ENCODE assay signal across 13 cellular contexts in genomic region chr13:62305758-62306157, GRCh38.
DNase-seq lines count a peak whose midpoint lies in the region; ATAC-seq, FAIRE-seq and TF ChIP-seq lines count a peak whose summit lies in the region.
"Had no signal": no experiment of that assay in that cellular context is flagged by ENCODE, and none has a peak within 500 bp of the region (broad histone marks: within the 10 kb centered on the region; RNA-seq: fewer than 3 reads in every experiment).

No MANE protein-coding gene starts in this region.

- peak overlapping the region; percentile 84 for H2AFZ ChIP-seq in OCI-LY3 (ENCODE audit: low read depth, low read length)

- H3K27ac ChIP-seq in OCI-LY3 (ENCODE audit: low read length): 0 out of 2 replicates have a peak overlapping the region, but pooled peaks have one; percentile 4
- H3K27ac ChIP-seq: ovary had no signal

- TF ChIP-seq CTCF in OCI-LY3 (IDR thresholded peaks at IDR 0.05; ENCODE audit: low read depth, low read length): no peak

- ATAC-seq in GM18498 (IDR thresholded peaks at IDR 0.05; ENCODE audit: unreplicated experiment) (peak; percentile 96), GM21360 (IDR thresholded peaks at IDR 0.05; ENCODE audit: unreplicated experiment) (peak; percentile 94), HG03045 (IDR thresholded peaks at IDR 0.05; ENCODE audit: unreplicated experiment) (peak; percentile 89)

- no peaks in the 10 kb centered on the region for H3K79me2 ChIP-seq in OCI-LY3 (ENCODE audit: low read length)

- no peaks in the 10 kb centered on the region for H3K36me3 ChIP-seq in OCI-LY3 (replicated peaks; ENCODE audit: low read depth, low read length)
- H3K36me3 ChIP-seq: ovary had no signal

- peak overlapping the region; percentile 71 for H3K4me2 ChIP-seq in OCI-LY3 (ENCODE audit: low read length)

- H3K27me3 ChIP-seq in OCI-LY3 (ENCODE audit: low read depth, low read length): no peaks in the 10 kb centered on the region
- H3K27me3 ChIP-seq: ovary had no signal

- 0 out of 2 replicates have a peak overlapping the region, but pooled peaks have one; percentile 23 for H3K9ac ChIP-seq in OCI-LY3 (ENCODE audit: low read length)

- no peak for DNase-seq in urothelium cell line (ENCODE audit: low spot score)
- no peak for DNase-seq in SW 1271 (lab: John Stamatoyannopoulos, UW)
- DNase-seq in activated T-cell treated with anti-CD3 and anti-CD28 coated beads, Interleukin-2, amount 50 U/mL, for 48 hours: no peak
- DNase-seq in posterior cingulate gyrus: no peak
- DNase-seq: activated CD8-positive, alpha-beta memory T cell treated with anti-CD3 and anti-CD28 coated beads for 24 hours; CD4-positive, alpha-beta T cell; kidney glomerular epithelial cell; NCI-H345; ovary had no signal

- no peaks in the 10 kb centered on the region for H4K20me1 ChIP-seq in OCI-LY3 (ENCODE audit: insufficient read depth, low read length)

- peak overlapping the region; percentile 64 for H3K4me3 ChIP-seq in OCI-LY3 (ENCODE audit: low read length)
- H3K4me3 ChIP-seq: ovary had no signal

- intact Hi-C loops in posterior cingulate gyrus (cut with DNase I): no loop called here

- no peaks in the 10 kb centered on the region for H3K9me3 ChIP-seq in OCI-LY3 (ENCODE audit: insufficient read depth, low read length)
- H3K9me3 ChIP-seq: ovary had no signal

- H3K4me1 ChIP-seq in OCI-LY3 (ENCODE audit: low read length): peaks cover 13% of the 10 kb centered on the region

- FAIRE-seq in urothelium cell line (lab: Jason Lieb, UNC): no peak
